1 cellular context compared by ENCODE assay signal in genomic region chr19:13842294-13843103, GRCh38.
TF ChIP-seq lines count a peak whose summit lies in the region.

No MANE protein-coding gene starts in this region.

TF ChIP-seq in HepG2, 621 proteins besides CTCF, POLR2A, EP300 and RAD21 (continued from another document):
- TF ChIP-seq HNF4G (IDR thresholded peaks at IDR 0.05; ENCODE audit: borderline replicate concordance, low read depth, low read length) (no peak), HNF4G (CRISPR knock-in tag; IDR thresholded peaks at IDR 0.05; ENCODE audit: borderline replicate concordance, low read depth) (no peak), MBNL3 (CRISPR knock-in tag; conservative IDR thresholded peaks at IDR 0.05) (no peak), ZNF878 (CRISPR knock-in tag; IDR thresholded peaks at IDR 0.05) (0 out of 2 replicates have a peak, but pooled peaks have one; percentile 40), SP1 (IDR thresholded peaks at IDR 0.05) (no peak), SP1 (CRISPR knock-in tag; IDR thresholded peaks at IDR 0.05) (0 out of 2 replicates have a peak, but pooled peaks have one; percentile 19), SRSF1 (optimal IDR thresholded peaks at IDR 0.05; ENCODE audit: low read depth, low read length) (peak; percentile 73), IRF1 (CRISPR knock-in tag; IDR thresholded peaks at IDR 0.05; ENCODE audit: low read depth) (no peak), ZMYM2 (CRISPR knock-in tag; IDR thresholded peaks at IDR 0.05) (no peak), STAG1 (CRISPR knock-in tag; IDR thresholded peaks at IDR 0.05) (peak; percentile 36; the same call in 1 of the 2 replicates), AGO1 (IDR thresholded peaks at IDR 0.05; ENCODE audit: low read depth, low read length, poor library complexity, severe bottlenecking) (peak; percentile 51)
- TF ChIP-seq, protein P1, sequence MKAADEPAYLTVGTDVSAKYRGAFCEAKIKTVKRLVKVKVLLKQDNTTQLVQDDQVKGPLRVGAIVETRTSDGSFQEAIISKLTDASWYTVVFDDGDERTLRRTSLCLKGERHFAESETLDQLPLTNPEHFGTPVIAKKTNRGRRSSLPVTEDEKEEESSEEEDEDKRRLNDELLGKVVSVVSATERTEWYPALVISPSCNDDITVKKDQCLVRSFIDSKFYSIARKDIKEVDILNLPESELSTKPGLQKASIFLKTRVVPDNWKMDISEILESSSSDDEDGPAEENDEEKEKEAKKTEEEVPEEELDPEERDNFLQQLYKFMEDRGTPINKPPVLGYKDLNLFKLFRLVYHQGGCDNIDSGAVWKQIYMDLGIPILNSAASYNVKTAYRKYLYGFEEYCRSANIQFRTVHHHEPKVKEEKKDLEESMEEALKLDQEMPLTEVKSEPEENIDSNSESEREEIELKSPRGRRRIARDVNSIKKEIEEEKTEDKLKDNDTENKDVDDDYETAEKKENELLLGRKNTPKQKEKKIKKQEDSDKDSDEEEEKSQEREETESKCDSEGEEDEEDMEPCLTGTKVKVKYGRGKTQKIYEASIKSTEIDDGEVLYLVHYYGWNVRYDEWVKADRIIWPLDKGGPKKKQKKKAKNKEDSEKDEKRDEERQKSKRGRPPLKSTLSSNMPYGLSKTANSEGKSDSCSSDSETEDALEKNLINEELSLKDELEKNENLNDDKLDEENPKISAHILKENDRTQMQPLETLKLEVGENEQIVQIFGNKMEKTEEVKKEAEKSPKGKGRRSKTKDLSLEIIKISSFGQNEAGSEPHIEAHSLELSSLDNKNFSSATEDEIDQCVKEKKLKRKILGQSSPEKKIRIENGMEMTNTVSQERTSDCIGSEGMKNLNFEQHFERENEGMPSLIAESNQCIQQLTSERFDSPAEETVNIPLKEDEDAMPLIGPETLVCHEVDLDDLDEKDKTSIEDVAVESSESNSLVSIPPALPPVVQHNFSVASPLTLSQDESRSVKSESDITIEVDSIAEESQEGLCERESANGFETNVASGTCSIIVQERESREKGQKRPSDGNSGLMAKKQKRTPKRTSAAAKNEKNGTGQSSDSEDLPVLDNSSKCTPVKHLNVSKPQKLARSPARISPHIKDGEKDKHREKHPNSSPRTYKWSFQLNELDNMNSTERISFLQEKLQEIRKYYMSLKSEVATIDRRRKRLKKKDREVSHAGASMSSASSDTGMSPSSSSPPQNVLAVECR (CRISPR knock-in tag; IDR thresholded peaks at IDR 0.05; ENCODE audit: borderline replicate concordance), result peak; percentile 26; the same call in 1 of the 2 replicates
- TF ChIP-seq, protein P2, sequence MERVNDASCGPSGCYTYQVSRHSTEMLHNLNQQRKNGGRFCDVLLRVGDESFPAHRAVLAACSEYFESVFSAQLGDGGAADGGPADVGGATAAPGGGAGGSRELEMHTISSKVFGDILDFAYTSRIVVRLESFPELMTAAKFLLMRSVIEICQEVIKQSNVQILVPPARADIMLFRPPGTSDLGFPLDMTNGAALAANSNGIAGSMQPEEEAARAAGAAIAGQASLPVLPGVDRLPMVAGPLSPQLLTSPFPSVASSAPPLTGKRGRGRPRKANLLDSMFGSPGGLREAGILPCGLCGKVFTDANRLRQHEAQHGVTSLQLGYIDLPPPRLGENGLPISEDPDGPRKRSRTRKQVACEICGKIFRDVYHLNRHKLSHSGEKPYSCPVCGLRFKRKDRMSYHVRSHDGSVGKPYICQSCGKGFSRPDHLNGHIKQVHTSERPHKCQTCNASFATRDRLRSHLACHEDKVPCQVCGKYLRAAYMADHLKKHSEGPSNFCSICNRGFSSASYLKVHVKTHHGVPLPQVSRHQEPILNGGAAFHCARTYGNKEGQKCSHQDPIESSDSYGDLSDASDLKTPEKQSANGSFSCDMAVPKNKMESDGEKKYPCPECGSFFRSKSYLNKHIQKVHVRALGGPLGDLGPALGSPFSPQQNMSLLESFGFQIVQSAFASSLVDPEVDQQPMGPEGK (CRISPR knock-in tag; IDR thresholded peaks at IDR 0.05), result peak; percentile 90
TF ChIP-seq in HepG2: peak in this region for 48.
